ENCODE assay signal across 1 cellular context in the genomic region with DNA sequence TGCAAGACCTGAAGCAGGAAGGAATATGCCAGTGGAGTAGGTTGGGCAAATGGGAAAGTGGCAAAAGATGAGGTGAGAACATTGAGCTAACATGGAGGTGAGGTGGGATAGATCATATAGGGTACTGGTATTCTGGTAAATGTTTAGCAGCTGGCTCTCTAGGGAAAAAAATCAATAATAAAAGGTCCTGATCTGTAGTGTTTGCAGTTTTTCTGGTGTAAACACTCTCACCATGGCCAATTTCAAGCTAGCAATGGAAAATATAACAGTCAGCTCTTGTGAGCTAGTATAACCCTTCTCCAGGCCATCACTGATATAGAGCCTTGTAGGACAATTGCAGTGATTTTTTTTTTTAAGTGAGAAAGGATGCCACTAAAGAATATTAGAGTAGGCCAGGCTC.
TF ChIP-seq lines count a peak whose summit lies in the region.

No MANE protein-coding gene starts in this region.

TF ChIP-seq in HepG2, 621 proteins besides CTCF, POLR2A, EP300 and RAD21 (continued from another document and continues in another):
- TF ChIP-seq, protein P1, sequence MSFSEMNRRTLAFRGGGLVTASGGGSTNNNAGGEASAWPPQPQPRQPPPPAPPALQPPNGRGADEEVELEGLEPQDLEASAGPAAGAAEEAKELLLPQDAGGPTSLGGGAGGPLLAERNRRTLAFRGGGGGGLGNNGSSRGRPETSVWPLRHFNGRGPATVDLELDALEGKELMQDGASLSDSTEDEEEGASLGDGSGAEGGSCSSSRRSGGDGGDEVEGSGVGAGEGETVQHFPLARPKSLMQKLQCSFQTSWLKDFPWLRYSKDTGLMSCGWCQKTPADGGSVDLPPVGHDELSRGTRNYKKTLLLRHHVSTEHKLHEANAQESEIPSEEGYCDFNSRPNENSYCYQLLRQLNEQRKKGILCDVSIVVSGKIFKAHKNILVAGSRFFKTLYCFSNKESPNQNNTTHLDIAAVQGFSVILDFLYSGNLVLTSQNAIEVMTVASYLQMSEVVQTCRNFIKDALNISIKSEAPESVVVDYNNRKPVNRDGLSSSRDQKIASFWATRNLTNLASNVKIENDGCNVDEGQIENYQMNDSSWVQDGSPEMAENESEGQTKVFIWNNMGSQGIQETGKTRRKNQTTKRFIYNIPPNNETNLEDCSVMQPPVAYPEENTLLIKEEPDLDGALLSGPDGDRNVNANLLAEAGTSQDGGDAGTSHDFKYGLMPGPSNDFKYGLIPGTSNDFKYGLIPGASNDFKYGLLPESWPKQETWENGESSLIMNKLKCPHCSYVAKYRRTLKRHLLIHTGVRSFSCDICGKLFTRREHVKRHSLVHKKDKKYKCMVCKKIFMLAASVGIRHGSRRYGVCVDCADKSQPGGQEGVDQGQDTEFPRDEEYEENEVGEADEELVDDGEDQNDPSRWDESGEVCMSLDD (CRISPR knock-in tag; IDR thresholded peaks at IDR 0.05; ENCODE audit: borderline replicate concordance): no peak
- TF ChIP-seq NFYB (CRISPR knock-in tag; IDR thresholded peaks at IDR 0.05) (no peak), MAF1 (CRISPR knock-in tag; IDR thresholded peaks at IDR 0.05; ENCODE audit: borderline replicate concordance) (no peak), ZNF224 (CRISPR knock-in tag; IDR thresholded peaks at IDR 0.05) (no peak), TBL1XR1 (IDR thresholded peaks at IDR 0.05; ENCODE audit: borderline replicate concordance, low read length, partially characterized antibody) (peak; percentile 48), RARA (CRISPR knock-in tag; IDR thresholded peaks at IDR 0.05) (peak; percentile 68; the same call in 1 of the 2 replicates), FOXP1 (IDR thresholded peaks at IDR 0.05) (no peak), FOXP1 (CRISPR knock-in tag; IDR thresholded peaks at IDR 0.05) (peak; percentile 29; the same call in 1 of the 2 replicates), ZNF792 (CRISPR knock-in tag; IDR thresholded peaks at IDR 0.05) (no peak), ZNF746 (CRISPR knock-in tag; IDR thresholded peaks at IDR 0.05) (no peak), ZKSCAN5 (CRISPR knock-in tag; IDR thresholded peaks at IDR 0.05) (peak; percentile 24; the same call in 1 of the 2 replicates), ONECUT2 (CRISPR knock-in tag; IDR thresholded peaks at IDR 0.05) (0 out of 2 replicates have a peak, but pooled peaks have one; percentile 40), ZMYM4 (CRISPR knock-in tag; IDR thresholded peaks at IDR 0.05) (0 out of 2 replicates have a peak, but pooled peaks have one; percentile 33), NFYC (CRISPR knock-in tag; IDR thresholded peaks at IDR 0.05) (no peak), KIAA2018 (CRISPR knock-in tag; IDR thresholded peaks at IDR 0.05; ENCODE audit: borderline replicate concordance) (no peak), NFAT5 (CRISPR knock-in tag; IDR thresholded peaks at IDR 0.05) (no peak), SRSF1 (optimal IDR thresholded peaks at IDR 0.05; ENCODE audit: low read depth, low read length) (no peak), ZNF142 (CRISPR knock-in tag; IDR thresholded peaks at IDR 0.05) (no peak), ATM (IDR thresholded peaks at IDR 0.05; ENCODE audit: borderline replicate concordance) (no peak), ZBTB21 (CRISPR knock-in tag; IDR thresholded peaks at IDR 0.05) (no peak)
- TF ChIP-seq, protein P2, sequence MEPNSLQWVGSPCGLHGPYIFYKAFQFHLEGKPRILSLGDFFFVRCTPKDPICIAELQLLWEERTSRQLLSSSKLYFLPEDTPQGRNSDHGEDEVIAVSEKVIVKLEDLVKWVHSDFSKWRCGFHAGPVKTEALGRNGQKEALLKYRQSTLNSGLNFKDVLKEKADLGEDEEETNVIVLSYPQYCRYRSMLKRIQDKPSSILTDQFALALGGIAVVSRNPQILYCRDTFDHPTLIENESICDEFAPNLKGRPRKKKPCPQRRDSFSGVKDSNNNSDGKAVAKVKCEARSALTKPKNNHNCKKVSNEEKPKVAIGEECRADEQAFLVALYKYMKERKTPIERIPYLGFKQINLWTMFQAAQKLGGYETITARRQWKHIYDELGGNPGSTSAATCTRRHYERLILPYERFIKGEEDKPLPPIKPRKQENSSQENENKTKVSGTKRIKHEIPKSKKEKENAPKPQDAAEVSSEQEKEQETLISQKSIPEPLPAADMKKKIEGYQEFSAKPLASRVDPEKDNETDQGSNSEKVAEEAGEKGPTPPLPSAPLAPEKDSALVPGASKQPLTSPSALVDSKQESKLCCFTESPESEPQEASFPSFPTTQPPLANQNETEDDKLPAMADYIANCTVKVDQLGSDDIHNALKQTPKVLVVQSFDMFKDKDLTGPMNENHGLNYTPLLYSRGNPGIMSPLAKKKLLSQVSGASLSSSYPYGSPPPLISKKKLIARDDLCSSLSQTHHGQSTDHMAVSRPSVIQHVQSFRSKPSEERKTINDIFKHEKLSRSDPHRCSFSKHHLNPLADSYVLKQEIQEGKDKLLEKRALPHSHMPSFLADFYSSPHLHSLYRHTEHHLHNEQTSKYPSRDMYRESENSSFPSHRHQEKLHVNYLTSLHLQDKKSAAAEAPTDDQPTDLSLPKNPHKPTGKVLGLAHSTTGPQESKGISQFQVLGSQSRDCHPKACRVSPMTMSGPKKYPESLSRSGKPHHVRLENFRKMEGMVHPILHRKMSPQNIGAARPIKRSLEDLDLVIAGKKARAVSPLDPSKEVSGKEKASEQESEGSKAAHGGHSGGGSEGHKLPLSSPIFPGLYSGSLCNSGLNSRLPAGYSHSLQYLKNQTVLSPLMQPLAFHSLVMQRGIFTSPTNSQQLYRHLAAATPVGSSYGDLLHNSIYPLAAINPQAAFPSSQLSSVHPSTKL (CRISPR knock-in tag; IDR thresholded peaks at IDR 0.05): peak; percentile 58
- TF ChIP-seq, protein P3, sequence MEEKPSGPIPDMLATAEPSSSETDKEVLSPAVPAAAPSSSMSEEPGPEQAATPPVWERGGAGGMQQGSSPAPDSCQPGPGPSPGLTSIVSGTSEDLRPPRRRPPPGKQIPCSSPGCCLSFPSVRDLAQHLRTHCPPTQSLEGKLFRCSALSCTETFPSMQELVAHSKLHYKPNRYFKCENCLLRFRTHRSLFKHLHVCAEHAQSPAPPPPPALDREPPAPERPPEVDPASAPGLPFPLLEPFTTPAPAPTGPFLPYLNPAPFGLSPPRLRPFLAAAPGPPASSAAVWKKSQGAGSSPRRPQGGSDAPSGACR (CRISPR knock-in tag; IDR thresholded peaks at IDR 0.05): 0 out of 2 replicates have a peak, but pooled peaks have one; percentile 45
